Comparison of ENCODE assay signal across 8 cellular contexts in genomic region chr22:39520054-39520873, GRCh38. TPM values are rescaled to one million over a fixed set of nuclear protein-coding genes. Genes with fewer than 3 reads are reported as not detected.
DNase-seq lines count a peak whose midpoint lies in the region; ATAC-seq, FAIRE-seq and TF ChIP-seq lines count a peak whose summit lies in the region.

TSS of gene ATF4 (plus strand) at chr22:39520562. CDS start at chr22:39521446, 884 bp downstream.

- H3K18ac ChIP-seq in H1 (ENCODE audit: extremely low read depth, low read length) (peak within 1 kb of the TSS; percentile 99), mesenchymal stem cell (ENCODE audit: low read depth in 1 of 2, low read length in 2 of 2) (peak within 1 kb of the TSS; percentile 97 to 99)

- H3K27ac ChIP-seq in H1 (ENCODE audit: low read depth, low read length), result peak within 1 kb of the TSS; percentile 99
- peak within 1 kb of the TSS; percentile 94 for H3K27ac ChIP-seq in mesenchymal stem cell (ENCODE audit: low read length, poor library complexity, severe bottlenecking)

- TF ChIP-seq EP300 in H1 (IDR thresholded peaks at IDR 0.05; ENCODE audit: borderline replicate concordance in 1 of 2, low read depth in 2 of 2, low read length in 2 of 2), result no peak; a peak in 1 of 3 replicates

- WGBS in H1 (ENCODE audit: extremely low coverage in 1 of 2, insufficient coverage in 1 of 2, insufficient read length in 1 of 2, insufficient replicate concordance in 2 of 2, low coverage in 1 of 2, low lambda C conversion rate in 2 of 2, missing lambda C conversion rate in 1 of 2), 2 experiments, result 1% methylated on average over 53 of the region's 74 CpGs; no CpG with 5 or more reads in 1 of the 2 experiments
- WGBS in mesenchymal stem cell, result under 1% methylated on average over 72 of the region's 74 CpGs

- H3K14ac ChIP-seq in H1 (ENCODE audit: insufficient read length) (peak within 1 kb of the TSS; percentile 100), mesenchymal stem cell (ENCODE audit: low read length in 2 of 2) (peak within 1 kb of the TSS; percentile 96 to 97)

- H2BK5ac ChIP-seq in H1 (ENCODE audit: low read depth, low read length), result peak within 1 kb of the TSS; percentile 100
- H2BK5ac ChIP-seq in mesenchymal stem cell (ENCODE audit: low read depth, low read length, poor library complexity, severe bottlenecking), result peak within 1 kb of the TSS; percentile 49

- H3K9ac ChIP-seq in NT2/D1 (ENCODE audit: insufficient read length, low read depth) (peak within 1 kb of the TSS; percentile 99), H1 (replicated peaks in 1 of 4; ENCODE audit: extremely low read depth in 1 of 4, low read depth in 3 of 4, low read length in 3 of 4) (peak within 1 kb of the TSS; percentile 98 to 99 (median 98)), mesenchymal stem cell (ENCODE audit: low read length) (peak within 1 kb of the TSS; percentile 100)

- H3K27me3 ChIP-seq in NT2/D1 (ENCODE audit: insufficient read depth, insufficient read length) (peaks cover 19% of the 10 kb centered on the region), H1 (replicated peaks in 1 of 4; ENCODE audit: control insufficient read depth in 3 of 4, extremely low read depth in 1 of 4, insufficient read depth in 3 of 4, low read length in 3 of 4) (peaks cover 0 to 6% (median 2%) of the 10 kb centered on the region in 4 experiments; a peak in 3 of 7 replicates), mesenchymal stem cell (ENCODE audit: control insufficient read depth in 1 of 2, insufficient read depth in 1 of 2, low read length in 2 of 2) (no peaks in the 10 kb centered on the region)

- CTCF ChIA-PET in activated CD8-positive, alpha-beta memory T cell treated with anti-CD3 and anti-CD28 coated beads, Interleukin-2, amount 10 ng/mL, durations not matched to agents 7 days and 5 days (lab: Charles Lee), result interaction anchor here (0.6 to 1.8 kb wide), 22 partner anchors 9 to 504 kb away, joined by 3 to 28 read pairs (median 4); partner anchors contain the start of genes MIEF1, RPL3 and TAB1
- CTCF ChIA-PET in H1 (lab: Charles Lee; ENCODE audit: partially characterized antibody), result interaction anchor here (0.7 to 21.9 kb wide), 9 partner anchors 8 to 211 kb away, joined by 3 to 361 read pairs (median 3); partner anchors contain the start of gene MIEF1

- H4K91ac ChIP-seq in H1 (replicated peaks; ENCODE audit: insufficient read length, low read length) (peak within 1 kb of the TSS; percentile 100), mesenchymal stem cell (ENCODE audit: low read length) (peak within 1 kb of the TSS; percentile 98)

- DNase-seq in COR-L47 (lab: John Stamatoyannopoulos, UW) (peak; percentile 99), HUDEP-2 (lab: John Stamatoyannopoulos, UW; ENCODE audit: unreplicated experiment in 76 of 76) (peak; percentile 54 to 98 (median 95)), NT2/D1 (ENCODE audit: low read depth, low spot score) (peak; percentile 94), H1 (ENCODE audit: low read depth in 1 of 2, low spot score in 2 of 2) (peak; percentile 93 to 96), mesenchymal stem cell (peak; percentile 100)
- DNase-seq in activated CD8-positive, alpha-beta memory T cell treated with anti-CD3 and anti-CD28 coated beads, Interleukin-2, amount 10 ng/mL, durations not matched to agents 7 days and 5 days, result peak; percentile 99
- peak; percentile 91 for DNase-seq in stimulated activated CD8-positive, alpha-beta memory T cell treated with anti-CD3 and anti-CD28 coated beads, Interleukin-12 subunit alpha, Interleukin-12 subunit beta, amount 100 ng/mL, for 4 hours (ENCODE audit: low read depth)

- peak; percentile 70 for ATAC-seq in GM21381 (IDR thresholded peaks at IDR 0.05; ENCODE audit: unreplicated experiment)
- peak; percentile 90 for ATAC-seq in activated CD8-positive, alpha-beta memory T cell treated with anti-CD3 and anti-CD28 coated beads, Interleukin-2, amount 10 ng/mL, durations not matched to agents 7 days and 5 days

- peaks cover 68% of the 10 kb centered on the region for H3K36me3 ChIP-seq in NT2/D1 (ENCODE audit: insufficient read depth, insufficient read length, low read length)
- peaks cover 25 to 47% (median 40%) of the 10 kb centered on the region in 4 experiments for H3K36me3 ChIP-seq in H1 (ENCODE audit: control insufficient read depth in 2 of 4, insufficient read depth in 4 of 4, low read length in 3 of 4)
- H3K36me3 ChIP-seq in mesenchymal stem cell (ENCODE audit: control insufficient read depth in 1 of 2, insufficient read depth in 2 of 2, low read depth in 1 of 2, low read length in 2 of 2), result peaks cover 46 to 63% of the 10 kb centered on the region in 2 experiments

- H3K23ac ChIP-seq in H1 (ENCODE audit: insufficient read length), result no peak within 1 kb of the TSS
- H3K23ac ChIP-seq in mesenchymal stem cell (ENCODE audit: low read length in 2 of 2), result peak within 1 kb of the TSS; percentile 8 to 92

- H3K9me3 Mint-ChIP-seq in activated CD8-positive, alpha-beta memory T cell treated with anti-CD3 and anti-CD28 coated beads, Interleukin-2, amount 10 ng/mL, durations not matched to agents 7 days and 5 days (ENCODE audit: low read depth), result no peaks in the 10 kb centered on the region

- H3K4me3 ChIP-seq in NT2/D1 (ENCODE audit: insufficient read length, low read depth), result peak within 1 kb of the TSS; percentile 97
- peak within 1 kb of the TSS; percentile 93 to 99 (median 95) for H3K4me3 ChIP-seq in H1 (ENCODE audit: extremely low read depth in 1 of 4, insufficient read depth in 2 of 4, low read depth in 3 of 4, low read length in 4 of 4)
- peak within 1 kb of the TSS; percentile 87 to 97 for H3K4me3 ChIP-seq in mesenchymal stem cell (ENCODE audit: insufficient read depth in 1 of 2, low read depth in 1 of 2, low read length in 2 of 2)

- peaks cover 5 to 29% of the 10 kb centered on the region in 2 experiments; a peak in 3 of 4 replicates for H3K79me2 ChIP-seq in H1 (ENCODE audit: control insufficient read depth in 1 of 2, insufficient read depth in 2 of 2, low read length in 2 of 2)

- H2BK15ac ChIP-seq in H1 (ENCODE audit: low read length) (no peak within 1 kb of the TSS; the same call in 1 of the 2 replicates), mesenchymal stem cell (ENCODE audit: low read depth, poor library complexity, severe bottlenecking) (peak within 1 kb of the TSS; percentile 97)

- POLR2A ChIA-PET in H1 (lab: Charles Lee; ENCODE audit: partially characterized antibody), result interaction anchor here (0.5 to 6.6 kb wide), 58 partner anchors 9 to 772 kb away, joined by 3 to 83 read pairs (median 4); partner anchors contain the start of genes CBX7, MIEF1, RPL3 and RPS19BP1

- peak within 1 kb of the TSS; percentile 87 to 96 for H3K4me2 ChIP-seq in H1 (ENCODE audit: insufficient read depth in 1 of 2, low read depth in 2 of 2, low read length in 2 of 2)
- peak within 1 kb of the TSS; percentile 82 for H3K4me2 ChIP-seq in mesenchymal stem cell (ENCODE audit: low read length, poor library complexity, severe bottlenecking)

- peak within 1 kb of the TSS; percentile 86 for H3K4me3 Mint-ChIP-seq in activated CD8-positive, alpha-beta memory T cell treated with anti-CD3 and anti-CD28 coated beads, Interleukin-2, amount 10 ng/mL, durations not matched to agents 7 days and 5 days

- peak within 1 kb of the TSS; percentile 100 for H4K5ac ChIP-seq in H1 (ENCODE audit: insufficient read length, low read depth, low read length)

- H2BK20ac ChIP-seq in H1 (ENCODE audit: low read length), result no peak within 1 kb of the TSS

- H3K4ac ChIP-seq in H1 (replicated peaks; ENCODE audit: insufficient read length, low read depth, low read length) (peak within 1 kb of the TSS; percentile 96), mesenchymal stem cell (ENCODE audit: low read depth in 1 of 2, low read length in 2 of 2) (peak within 1 kb of the TSS; percentile 98 to 99)

- peak within 1 kb of the TSS; percentile 98 for H2BK120ac ChIP-seq in H1 (replicated peaks; ENCODE audit: low read depth, low read length)
- peak within 1 kb of the TSS; percentile 77 for H2BK120ac ChIP-seq in mesenchymal stem cell (ENCODE audit: low read depth, low read length)

- peaks cover 54% of the 10 kb centered on the region for H3K36me3 Mint-ChIP-seq in activated CD8-positive, alpha-beta memory T cell treated with anti-CD3 and anti-CD28 coated beads, Interleukin-2, amount 10 ng/mL, durations not matched to agents 7 days and 5 days

- peak within 1 kb of the TSS; percentile 99 for H3K56ac ChIP-seq in H1 (replicated peaks; ENCODE audit: insufficient read length, low read depth, low read length)

- peaks cover 35 to 39% of the 10 kb centered on the region in 2 experiments for H4K20me1 ChIP-seq in H1 (replicated peaks in 1 of 2; ENCODE audit: control insufficient read depth in 1 of 2, insufficient read depth in 2 of 2, low read length in 2 of 2)

- H2AK5ac ChIP-seq in H1 (ENCODE audit: low read depth, low read length) (peak within 1 kb of the TSS; percentile 92), mesenchymal stem cell (ENCODE audit: low read length, severe bottlenecking) (peak within 1 kb of the TSS; percentile 85)

- H3K9me3 ChIP-seq in NT2/D1 (ENCODE audit: insufficient read depth, low read length), result no peaks in the 10 kb centered on the region
- no peaks in the 10 kb centered on the region for H3K9me3 ChIP-seq in H1 (ENCODE audit: insufficient read depth in 2 of 2, low read depth in 1 of 2, low read length in 1 of 2)
- no peaks in the 10 kb centered on the region for H3K9me3 ChIP-seq in mesenchymal stem cell (ENCODE audit: control insufficient read depth, low read length)

- H3K27ac Mint-ChIP-seq in activated CD8-positive, alpha-beta memory T cell treated with anti-CD3 and anti-CD28 coated beads, Interleukin-2, amount 10 ng/mL, durations not matched to agents 7 days and 5 days, result peak within 1 kb of the TSS; percentile 94

- H2BK12ac ChIP-seq in H1 (ENCODE audit: low read depth, low read length) (peak within 1 kb of the TSS; percentile 99), mesenchymal stem cell (ENCODE audit: low read length in 2 of 2) (peak within 1 kb of the TSS; percentile 2 to 11)

- TF ChIP-seq RAD21 in H1 (IDR thresholded peaks at IDR 0.05 in 1 of 2, conservative IDR thresholded peaks at IDR 0.05 in 1 of 2; ENCODE audit: low read depth in 2 of 2, low read length in 2 of 2), result no peak

- peaks cover 4% of the 10 kb centered on the region; the same call in 1 of the 2 replicates for H3K79me1 ChIP-seq in H1 (ENCODE audit: low read depth, low read length)
- peaks cover 17% of the 10 kb centered on the region for H3K79me1 ChIP-seq in mesenchymal stem cell (replicated peaks; ENCODE audit: low read length, poor library complexity, severe bottlenecking)

- H3K4me1 ChIP-seq in NT2/D1 (ENCODE audit: insufficient read depth, insufficient read length) (peaks cover 9% of the 10 kb centered on the region), H1 (replicated peaks in 1 of 4; ENCODE audit: control insufficient read depth in 3 of 4, insufficient read depth in 4 of 4, low read length in 3 of 4) (peaks cover 0 to 12% (median 5%) of the 10 kb centered on the region in 4 experiments; a peak in 4 of 7 replicates), mesenchymal stem cell (ENCODE audit: control insufficient read depth, insufficient read depth, low read depth, low read length) (peaks cover 23% of the 10 kb centered on the region)

- H2AFZ ChIP-seq in H1 (ENCODE audit: low read length) (peak within 1 kb of the TSS; percentile 89), mesenchymal stem cell (ENCODE audit: low read depth, low read length) (peak within 1 kb of the TSS; percentile 59)

- H3K23me2 ChIP-seq in H1 (ENCODE audit: low read depth, low read length), result peaks cover 12% of the 10 kb centered on the region

- TF ChIP-seq CTCF in H1 (IDR thresholded peaks at IDR 0.05; ENCODE audit: control extremely low read depth in 1 of 3, insufficient read depth in 1 of 3, low read depth in 1 of 3, low read length in 3 of 3), result no peak

- H3K4me1 Mint-ChIP-seq in activated CD8-positive, alpha-beta memory T cell treated with anti-CD3 and anti-CD28 coated beads, Interleukin-2, amount 10 ng/mL, durations not matched to agents 7 days and 5 days, result peaks cover 55% of the 10 kb centered on the region

- H4K8ac ChIP-seq in H1 (ENCODE audit: extremely low read depth, insufficient read depth, low read length) (peak within 1 kb of the TSS; percentile 100), mesenchymal stem cell (ENCODE audit: low read length) (peak within 1 kb of the TSS; percentile 96)

- TF ChIP-seq POLR2A in H1 (IDR thresholded peaks at IDR 0.05; ENCODE audit: control extremely low read depth in 1 of 2, low read depth in 2 of 2, low read length in 2 of 2), result peak; percentile 96 to 98

- peak; percentile 78 for FAIRE-seq in H1 (lab: Jason Lieb, UNC)

- H3K27me3 Mint-ChIP-seq in activated CD8-positive, alpha-beta memory T cell treated with anti-CD3 and anti-CD28 coated beads, Interleukin-2, amount 10 ng/mL, durations not matched to agents 7 days and 5 days, result no peaks in the 10 kb centered on the region

RNA-seq across cellular contexts. Expression of gene ATF4, which starts in this region (rescaled TPM):
- total RNA-seq in activated CD8-positive, alpha-beta memory T cell treated with anti-CD3 and anti-CD28 coated beads, Interleukin-2, amount 10 ng/mL, durations not matched to agents 7 days and 5 days, result 100 to 1,000 TPM; 365 to 501 TPM
- total RNA-seq in H1 (2021; fragmentation: NEBNext Ultra II Directional; extraction: Animal tissue kit (Norgen Biotek cat#: 25700)), result 543 and 553 TPM in 2 replicates
- polyA plus RNA-seq in H1 (2011; rRNA removed), result 685 and 704 TPM in 2 replicates
- 868 TPM for polyA plus RNA-seq in H1 (2011; cell fraction: cytosol; rRNA removed)
- polyA plus RNA-seq in H1 (2011; cell fraction: nucleus; rRNA removed), result 703 TPM
- polyA plus RNA-seq in H1 (2012, experiment 1 of 2), result 598 to 685 TPM (median 617 TPM) in 4 replicates
- 699 TPM for polyA plus RNA-seq in H1 (2012, experiment 2 of 2)
- 476 TPM for polyA plus RNA-seq in H1 (2013, experiment 1 of 2)
- polyA plus RNA-seq in H1 (2013, experiment 2 of 2), result 475 TPM
- polyA minus RNA-seq in H1 (2011; rRNA and poly(A)+ RNA removed), result 314 and 359 TPM in 2 replicates
- polyA minus RNA-seq in H1 (2011; cell fraction: cytosol; rRNA and poly(A)+ RNA removed), result 150 TPM
- polyA minus RNA-seq in H1 (2011; cell fraction: nucleus; rRNA and poly(A)+ RNA removed), result 255 TPM
- 513 TPM for polyA plus RNA-seq in mesenchymal stem cell (2013, experiment 1 of 2)
- 503 TPM for polyA plus RNA-seq in mesenchymal stem cell (2013, experiment 2 of 2)

Comparison
In these comparisons a context has a peak if more than half of its experiments do, and no peak if none do; other contexts are left out.
1. Peak in every context shown above with its lines: DNase-seq, ATAC-seq, H3K4me3 ChIP-seq and H3K27ac ChIP-seq.